Comparison of ENCODE assay signal across 11 cellular contexts in genomic region chr18:52409732-52410131, GRCh38.
A peak's percentile ranks its signal among the peaks of the same experiment; 100 is the strongest.
DNase-seq lines count a peak whose midpoint lies in the region; ATAC-seq and TF ChIP-seq lines count a peak whose summit lies in the region.
"Had no signal": no experiment of that assay in that cellular context is flagged by ENCODE, and none has a peak within 500 bp of the region (broad histone marks: within the 10 kb centered on the region; RNA-seq: fewer than 3 reads in every experiment).

No MANE protein-coding gene starts in this region.

- no peaks in the 10 kb centered on the region for H3K9me3 ChIP-seq in WERI-Rb-1 (ENCODE audit: severe bottlenecking)
- H3K9me3 ChIP-seq in ovary = no peaks in the 10 kb centered on the region
- H3K9me3 ChIP-seq: BLaER1 had no signal

- ATAC-seq in GM19452 (IDR thresholded peaks at IDR 0.05; ENCODE audit: unreplicated experiment) = peak; percentile 98
- peak; percentile 99 for ATAC-seq in HG03045 (IDR thresholded peaks at IDR 0.05; ENCODE audit: unreplicated experiment)

- intact Hi-C loops in ovary (cut with DNase I) = no loop called here

- TF ChIP-seq CTCF in WERI-Rb-1 (IDR thresholded peaks at IDR 0.05; ENCODE audit: low read depth, low read length) (peak; percentile 27; the same call in 1 of the 2 replicates), ovary (IDR thresholded peaks at IDR 0.05) (no peak)

- no peaks in the 10 kb centered on the region for H3K4me1 ChIP-seq in ovary (ENCODE audit: insufficient read depth)
- H3K4me1 ChIP-seq: BLaER1 had no signal

- no peaks in the 10 kb centered on the region for H3K27me3 ChIP-seq in WERI-Rb-1 (ENCODE audit: insufficient read depth, low read depth, severe bottlenecking)
- H3K27me3 ChIP-seq in ovary = no peaks in the 10 kb centered on the region
- H3K27me3 ChIP-seq: BLaER1 had no signal

- 31 to 71% (median 62%) methylated on average over 1 of the region's 1 CpG for WGBS in ovary, 3 donors

- TF ChIP-seq POLR2A in ovary (IDR thresholded peaks at IDR 0.05) = no peak

- H3K36me3 ChIP-seq in WERI-Rb-1 = no peaks in the 10 kb centered on the region
- no peaks in the 10 kb centered on the region for H3K36me3 ChIP-seq in ovary
- H3K36me3 ChIP-seq: BLaER1 had no signal

- no peak for TF ChIP-seq EP300 in ovary (IDR thresholded peaks at IDR 0.05)

- H3K4me3 ChIP-seq in WERI-Rb-1 (ENCODE audit: low read depth, low read length) = no peak overlapping the region
- H3K4me3 ChIP-seq in ovary = no peak overlapping the region
- H3K4me3 ChIP-seq: BLaER1 had no signal

- peak; percentile 92 for DNase-seq in DMS53 treated with DMSO at 0.1 percent for 48 hours (lab: John Stamatoyannopoulos, UW; ENCODE audit: unreplicated experiment)
- no peak for DNase-seq in WERI-Rb-1
- DNase-seq in ovary = no peak
- DNase-seq in GOT3 (lab: John Stamatoyannopoulos, UW) = no peak
- DNase-seq in NCI-H1105 treated with DMSO at 0.1 percent for 48 hours (lab: John Stamatoyannopoulos, UW) = no peak
- DNase-seq in stimulated activated CD4-positive, alpha-beta T cell treated with anti-CD3 and anti-CD28 coated beads, Interleukin-4, amount 100 ng/mL, for 4 hours = no peak
- DNase-seq: activated T-cell treated with anti-CD3 and anti-CD28 coated beads, Interleukin-2, amount 50 U/mL, for 1 hour had no signal

- H3K27ac ChIP-seq in WERI-Rb-1 = no peak overlapping the region
- H3K27ac ChIP-seq in ovary = no peak overlapping the region
- H3K27ac ChIP-seq: BLaER1, HL-60 had no signal
